Comparison of ENCODE assay signal across 1 cellular context in the genomic region with DNA sequence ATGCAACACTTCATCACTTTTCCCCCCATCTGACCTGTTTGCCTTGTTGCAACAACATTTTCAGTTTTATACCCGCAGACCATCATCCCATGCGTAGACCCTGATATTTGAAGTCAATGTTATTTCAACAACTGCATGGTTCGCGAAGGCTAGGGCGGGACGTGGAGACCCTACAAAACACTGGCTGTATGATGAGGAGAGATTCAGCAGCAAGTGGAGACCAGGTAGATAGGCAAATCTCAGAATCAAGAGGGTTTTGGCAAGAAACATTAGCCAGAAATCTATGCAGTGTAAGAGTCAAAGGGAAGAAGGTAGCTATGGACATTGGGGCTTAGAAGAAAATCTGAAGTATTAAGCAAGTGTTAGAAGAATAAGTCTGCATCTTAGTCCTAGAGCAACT.
TF ChIP-seq lines count a peak whose summit lies in the region.

No MANE protein-coding gene starts in this region.

TF ChIP-seq in IMR-90, 13 proteins besides CTCF, POLR2A, EP300 and RAD21:
- TF ChIP-seq CEBPB (IDR thresholded peaks at IDR 0.05; ENCODE audit: low read depth, low read length) (peak; percentile 40), RCOR1 (IDR thresholded peaks at IDR 0.05; ENCODE audit: insufficient replicate concordance, low read length) (no peak)
